29 cellular contexts compared by ENCODE assay signal in genomic region chr4:140227286-140227685, GRCh38.
"Had no signal": no experiment of that assay in that cellular context is flagged by ENCODE, and none has a peak within 500 bp of the region (broad histone marks: within the 10 kb centered on the region; RNA-seq: fewer than 3 reads in every experiment).

No MANE protein-coding gene starts in this region.

- ATAC-seq: heart right ventricle; left colon; left ventricle myocardium superior; natural killer cell; sciatic nerve; stimulated activated effector memory CD8-positive, alpha-beta T cell treated with anti-CD3 and anti-CD28 coated beads, Interleukin-12 subunit alpha, Interleukin-12 subunit beta, amount 100 ng/mL, for 72 hours had no signal

- H3K4me3 ChIP-seq: coronary artery, esophagus squamous epithelium, heart right ventricle, lung, pancreas, smooth muscle cell, stomach, thyroid gland, vagina had no signal

- H3K27ac ChIP-seq: coronary artery, esophagus squamous epithelium, heart right ventricle, neutrophil, pancreas, stomach, thyroid gland, vagina had no signal

- H3K9me3 ChIP-seq: esophagus squamous epithelium, heart right ventricle, neutrophil, pancreas, stomach, thyroid gland, vagina had no signal

- H3K27me3 ChIP-seq: esophagus squamous epithelium, heart right ventricle, neutrophil, pancreas, stomach, thyroid gland, vagina had no signal

- H3K4me1 ChIP-seq: esophagus squamous epithelium, heart right ventricle, pancreas, stomach, thyroid gland had no signal

- DNase-seq: dermis blood vessel endothelial cell; effector memory CD4-positive, alpha-beta T cell; erythroblast; esophagus squamous epithelium; foreskin melanocyte; glutamatergic neuron; heart right ventricle; hippocampal formation; kidney glomerular epithelial cell; left colon; left ventricle myocardium superior; natural killer cell; pancreas; stimulated activated CD4-positive, alpha-beta T cell treated with anti-CD3 and anti-CD28 coated beads, Interleukin-12 subunit alpha, Interleukin-12 subunit beta, amount 100 ng/mL, for 4 hours; stimulated activated CD4-positive, alpha-beta T cell treated with anti-CD3 and anti-CD28 coated beads, Interleukin-1b, Interleukin-23, amount 100 ng/mL, for 48 hours; stimulated activated CD4-positive, alpha-beta T cell treated with anti-CD3 and anti-CD28 coated beads, Interleukin-4, amount 100 ng/mL, for 1 hour; stimulated activated naive CD4-positive, alpha-beta T cell treated with Interleukin-2 at 50 U/mL for 16 hours; stomach; thyroid gland; trophoblast cell had no signal

- H3K4me2 ChIP-seq: smooth muscle cell had no signal

- FAIRE-seq: endometrium, islet of Langerhans, pancreas had no signal

- H3K36me3 ChIP-seq: esophagus squamous epithelium, heart right ventricle, neutrophil, pancreas, stomach, thyroid gland, vagina had no signal
